8 cellular contexts compared by ENCODE assay signal in the genomic region with DNA sequence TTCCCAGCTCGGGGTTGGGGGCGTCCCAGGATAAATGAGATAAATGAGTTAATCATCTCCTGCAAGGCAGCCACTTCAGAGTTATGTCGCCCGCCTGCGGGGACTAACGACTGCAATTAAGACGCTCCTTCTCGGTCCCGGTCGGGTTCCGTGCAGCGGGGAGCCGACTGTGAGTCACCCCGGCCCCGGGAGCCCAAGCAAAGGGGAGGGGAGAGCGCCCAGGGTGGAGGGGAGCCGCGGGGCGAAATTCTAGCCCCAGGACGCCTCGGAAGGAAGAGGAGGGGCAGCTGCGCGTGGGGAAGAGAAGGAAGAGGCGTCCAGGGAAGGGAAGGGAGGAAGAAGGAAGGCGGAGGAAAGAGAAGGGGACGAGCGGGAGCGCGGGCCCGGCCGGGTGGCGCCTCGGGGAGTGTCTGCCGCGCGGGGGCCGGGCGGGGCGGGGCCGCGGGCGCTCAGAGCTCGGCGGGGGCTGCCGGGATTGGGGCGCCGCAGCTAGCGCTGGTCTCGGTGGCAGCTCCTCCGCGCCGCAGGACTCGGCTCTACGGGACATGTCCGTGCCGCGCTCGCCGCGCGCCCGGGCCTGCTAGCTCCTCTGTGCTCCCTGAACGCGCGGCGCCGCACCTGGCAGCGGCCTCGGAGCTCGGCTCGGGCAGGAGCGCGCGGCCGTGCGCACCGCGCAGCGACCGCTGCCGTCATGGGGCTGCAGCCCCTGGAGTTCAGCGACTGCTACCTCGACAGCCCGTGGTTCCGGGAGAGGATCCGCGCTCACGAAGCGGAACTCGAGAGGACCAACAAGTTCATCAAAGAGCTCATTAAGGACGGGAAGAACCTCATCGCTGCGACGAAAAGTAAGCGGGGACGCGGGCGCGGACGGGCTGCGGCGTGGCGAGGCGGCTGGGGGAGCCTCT. TPM values are rescaled to one million over a fixed set of nuclear protein-coding genes. Genes with fewer than 3 reads are reported as not detected.
DNase-seq lines count a peak whose midpoint lies in the region; ATAC-seq and TF ChIP-seq lines count a peak whose summit lies in the region.

A gene with protein sequence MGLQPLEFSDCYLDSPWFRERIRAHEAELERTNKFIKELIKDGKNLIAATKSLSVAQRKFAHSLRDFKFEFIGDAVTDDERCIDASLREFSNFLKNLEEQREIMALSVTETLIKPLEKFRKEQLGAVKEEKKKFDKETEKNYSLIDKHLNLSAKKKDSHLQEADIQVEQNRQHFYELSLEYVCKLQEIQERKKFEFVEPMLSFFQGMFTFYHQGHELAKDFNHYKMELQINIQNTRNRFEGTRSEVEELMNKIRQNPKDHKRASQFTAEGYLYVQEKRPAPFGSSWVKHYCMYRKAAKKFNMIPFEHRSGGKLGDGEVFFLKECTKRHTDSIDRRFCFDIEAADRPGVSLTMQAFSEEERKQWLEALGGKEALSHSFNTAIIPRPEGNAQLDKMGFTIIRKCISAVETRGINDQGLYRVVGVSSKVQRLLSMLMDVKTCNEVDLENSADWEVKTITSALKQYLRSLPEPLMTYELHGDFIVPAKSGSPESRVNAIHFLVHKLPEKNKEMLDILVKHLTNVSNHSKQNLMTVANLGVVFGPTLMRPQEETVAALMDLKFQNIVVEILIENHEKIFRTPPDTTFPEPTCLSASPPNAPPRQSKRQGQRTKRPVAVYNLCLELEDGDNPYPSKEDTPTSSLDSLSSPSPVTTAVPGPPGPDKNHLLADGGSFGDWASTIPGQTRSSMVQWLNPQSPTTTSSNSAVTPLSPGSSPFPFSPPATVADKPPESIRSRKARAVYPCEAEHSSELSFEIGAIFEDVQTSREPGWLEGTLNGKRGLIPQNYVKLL (plus strand): TSS at position 478 of the 905 bp plus-strand sequence. CDS start 214 bp downstream, at position 692.

- H3K27ac ChIP-seq in AG04450 (ENCODE audit: low read depth, low read length) (peak within 1 kb of the TSS; percentile 83), OCI-LY7 (ENCODE audit: low read depth, low read length, poor library complexity, severe bottlenecking) (no peak within 1 kb of the TSS), esophagus squamous epithelium (peak within 1 kb of the TSS; percentile 85 to 96 (median 92))

- CTCF ChIA-PET in AG04450 (lab: Charles Lee) (interaction anchor here (0.7 to 6.6 kb wide), 5 partner anchors 23 to 134 kb away, joined by 3 to 83 read pairs (median 3); no protein-coding TSS in a partner anchor), OCI-LY7 (lab: Charles Lee; ENCODE audit: unreplicated experiment) (interaction anchor here (0.6 kb wide), 2 partner anchors 112 to 113 kb away, joined by 3 to 5 read pairs; no protein-coding TSS in a partner anchor)

- TF ChIP-seq CTCF in AG04450 (IDR thresholded peaks at IDR 0.05; ENCODE audit: low read depth, low read length) (no peak), OCI-LY7 (conservative IDR thresholded peaks at IDR 0.05; ENCODE audit: low read length) (no peak), esophagus squamous epithelium (IDR thresholded peaks at IDR 0.05) (no peak)

- no peak within 1 kb of the TSS for H2AFZ ChIP-seq in OCI-LY7 (ENCODE audit: low read length)

- H3K36me3 ChIP-seq in OCI-LY7 (ENCODE audit: insufficient read depth, low read length) (no peaks in the 10 kb centered on the region), esophagus squamous epithelium (no peaks in the 10 kb centered on the region)

- H4K20me1 ChIP-seq in OCI-LY7 (ENCODE audit: insufficient read depth, low read length), result no peaks in the 10 kb centered on the region

- H3K9me2 ChIP-seq in OCI-LY7 (ENCODE audit: insufficient read depth, low read length), result no peaks in the 10 kb centered on the region

- H3K27ac Mint-ChIP-seq in natural killer cell treated with Interleukin-12 subunit alpha and Interleukin-12 subunit beta and Interleukin-15 and Interleukin-18, amount 100 ng/mL, for 72 hours, result peak within 1 kb of the TSS; percentile 62 to 74

- WGBS in esophagus squamous epithelium, 2 donors, result 0% methylated on average over 1 to 19 of the region's 104 CpGs

- no peaks in the 10 kb centered on the region for H3K79me2 ChIP-seq in OCI-LY7 (ENCODE audit: insufficient read depth, low read depth, low read length)

- H3K4me1 ChIP-seq in OCI-LY7 (ENCODE audit: insufficient read depth, low read length, poor library complexity, severe bottlenecking) (no peaks in the 10 kb centered on the region), esophagus squamous epithelium (peaks cover 9 to 51% (median 10%) of the 10 kb centered on the region in 3 donors)

- intact Hi-C loops in OCI-LY7 (cut with micrococcal nuclease; ENCODE audit: unreplicated experiment), result no loop called here
- intact Hi-C loops in esophagus squamous epithelium (cut with DNase I), result no loop called here

- H3K4me1 Mint-ChIP-seq in natural killer cell treated with Interleukin-12 subunit alpha and Interleukin-12 subunit beta and Interleukin-15 and Interleukin-18, amount 100 ng/mL, for 72 hours (ENCODE audit: low read depth in 2 of 2), result peaks cover 23 to 39% of the 10 kb centered on the region in 2 donors

- peak in 2 of 4 donors; percentile 66 to 75 for TF ChIP-seq POLR2A in esophagus squamous epithelium (IDR thresholded peaks at IDR 0.05)

- no peaks in the 10 kb centered on the region for H3K9me3 ChIP-seq in AG04450 (ENCODE audit: control insufficient read depth, insufficient read depth, low read length)
- no peaks in the 10 kb centered on the region for H3K9me3 ChIP-seq in OCI-LY7 (ENCODE audit: low read length)
- no peaks in the 10 kb centered on the region for H3K9me3 ChIP-seq in esophagus squamous epithelium

- H3K4me3 ChIP-seq in AG04450 (ENCODE audit: low read depth, low read length) (peak within 1 kb of the TSS; percentile 73), OCI-LY7 (ENCODE audit: low read depth, low read length, poor library complexity, severe bottlenecking) (peak within 1 kb of the TSS; percentile 42), esophagus squamous epithelium (peak within 1 kb of the TSS; percentile 81 to 86 (median 84))

- ATAC-seq in GM18861 (IDR thresholded peaks at IDR 0.05; ENCODE audit: unreplicated experiment), result peak; percentile 38
- ATAC-seq in HG03066 (IDR thresholded peaks at IDR 0.05; ENCODE audit: low read depth, unreplicated experiment), result peak; percentile 50
- peak; percentile 87 to 92 for ATAC-seq in natural killer cell treated with Interleukin-12 subunit alpha and Interleukin-12 subunit beta and Interleukin-15 and Interleukin-18, amount 100 ng/mL, for 72 hours
- ATAC-seq in stimulated activated naive CD8-positive, alpha-beta T cell treated with anti-CD3 and anti-CD28 coated beads, Interleukin-15, Interleukin-2, amounts not matched to agents 100 U/mL and 50 U/mL, for 24 hours, result peak; percentile 84

- peak within 1 kb of the TSS; percentile 92 for H3K4me3 Mint-ChIP-seq in natural killer cell treated with Interleukin-12 subunit alpha and Interleukin-12 subunit beta and Interleukin-15 and Interleukin-18, amount 100 ng/mL, for 72 hours

- peak within 1 kb of the TSS; percentile 47; the same call in 1 of the 2 replicates for H3K4me2 ChIP-seq in OCI-LY7 (ENCODE audit: low read length)

- peaks cover 11 to 12% of the 10 kb centered on the region in 2 donors for H3K27me3 Mint-ChIP-seq in natural killer cell treated with Interleukin-12 subunit alpha and Interleukin-12 subunit beta and Interleukin-15 and Interleukin-18, amount 100 ng/mL, for 72 hours

- no peaks in the 10 kb centered on the region for H3K36me3 Mint-ChIP-seq in natural killer cell treated with Interleukin-12 subunit alpha and Interleukin-12 subunit beta and Interleukin-15 and Interleukin-18, amount 100 ng/mL, for 72 hours

- H3K27me3 ChIP-seq in AG04450 (ENCODE audit: control insufficient read depth, insufficient read depth, low read length), result no peaks in the 10 kb centered on the region
- H3K27me3 ChIP-seq in esophagus squamous epithelium, result no peaks in the 10 kb centered on the region

- no peaks in the 10 kb centered on the region for H3K9me3 Mint-ChIP-seq in natural killer cell treated with Interleukin-12 subunit alpha and Interleukin-12 subunit beta and Interleukin-15 and Interleukin-18, amount 100 ng/mL, for 72 hours

- BruUV-seq in OCI-LY7 (replicated peaks; lab: Mats Ljungman, UMichigan), result no TSS peak

- POLR2A ChIA-PET in AG04450 (lab: Yijun Ruan, JAX), result interaction anchor here (0.6 to 2.3 kb wide), 15 partner anchors 10 to 168 kb away, joined by 3 to 17 read pairs (median 7); a partner anchor contains a TSS
- POLR2A ChIA-PET in OCI-LY7 (lab: Charles Lee), result no interaction called here

- DNase-seq in AG04450 (ENCODE audit: low read depth, low spot score), result peak; percentile 49
- no peak for DNase-seq in OCI-LY7 (ENCODE audit: low spot score)
- DNase-seq in activated T-helper 1 cell treated with Interleukin-2 at 50 U/mL for 16 hours (ENCODE audit: low read depth), result peak; percentile 54
- DNase-seq in esophagus squamous epithelium (lab: John Stamatoyannopoulos, UW), result no peak
- DNase-seq in natural killer cell treated with Interleukin-12 subunit alpha and Interleukin-12 subunit beta and Interleukin-15 and Interleukin-18, amount 100 ng/mL, for 72 hours (ENCODE audit: low spot score), result peak; percentile 78
- DNase-seq in stimulated activated naive CD8-positive, alpha-beta T cell treated with anti-CD3 and anti-CD28 coated beads, Interleukin-15, Interleukin-2, amounts not matched to agents 100 U/mL and 50 U/mL, for 24 hours, result peak; percentile 70

RNA-seq across cellular contexts. Expression of the gene that starts here (rescaled TPM):
- polyA plus RNA-seq in AG04450 (2011; rRNA removed), result 29.3 and 31.1 TPM in 2 replicates
- polyA minus RNA-seq in AG04450 (2011; rRNA and poly(A)+ RNA removed), result 33.4 and 41.6 TPM in 2 replicates
- total RNA-seq in OCI-LY7 (2014; rRNA removed; shearing (Covaris generic)), result 0.23 TPM in 1 of 2 replicates, not detected in the other
- total RNA-seq in OCI-LY7 (2022) (0.11 and 0.24 TPM in 2 replicates), esophagus squamous epithelium (100 to 1,000 TPM in 1 of 4 donors, 10 to 100 TPM in 3; 26.5 to 117 (median 29.7) TPM)
- 10 to 100 TPM in 1 of 2 donors, 1 to 10 TPM in 1; 7.4 to 11.4 TPM for total RNA-seq in natural killer cell treated with Interleukin-12 subunit alpha and Interleukin-12 subunit beta and Interleukin-15 and Interleukin-18, amount 100 ng/mL, for 72 hours

Comparison
In these comparisons a context has a peak if more than half of its experiments do, and no peak if none do; other contexts are left out.
1. RNA of the gene that starts here (total RNA-seq): 26.5 to 117 TPM in esophagus squamous epithelium and 7.4 to 11.4 TPM in natural killer cell treated with Interleukin-12 subunit alpha and Interleukin-12 subunit beta and Interleukin-15 and Interleukin-18, amount 100 ng/mL, for 72 hours; 0.11 to 0.24 TPM in OCI-LY7; every median in the first group is over 4 times any median in the second.
2. DNase-seq: peak in AG04450 (single experiment), activated T-helper 1 cell treated with Interleukin-2 at 50 U/mL for 16 hours (single experiment), natural killer cell treated with Interleukin-12 subunit alpha and Interleukin-12 subunit beta and Interleukin-15 and Interleukin-18, amount 100 ng/mL, for 72 hours (single experiment) and stimulated activated naive CD8-positive, alpha-beta T cell treated with anti-CD3 and anti-CD28 coated beads, Interleukin-15, Interleukin-2, amounts not matched to agents 100 U/mL and 50 U/mL, for 24 hours (single experiment); none in OCI-LY7 (single experiment) and esophagus squamous epithelium (single experiment).
3. ATAC-seq: peak in every context shown above with its lines; median percentile 90 in natural killer cell treated with Interleukin-12 subunit alpha and Interleukin-12 subunit beta and Interleukin-15 and Interleukin-18, amount 100 ng/mL, for 72 hours; 84 in stimulated activated naive CD8-positive, alpha-beta T cell treated with anti-CD3 and anti-CD28 coated beads, Interleukin-15, Interleukin-2, amounts not matched to agents 100 U/mL and 50 U/mL, for 24 hours; 50 in HG03066; 38 in GM18861.
4. Peak in every context shown above with its lines, with median percentiles within 50 percentile points of each other: H3K4me3 ChIP-seq.